24 cellular contexts compared by ENCODE assay signal in the genomic region with DNA sequence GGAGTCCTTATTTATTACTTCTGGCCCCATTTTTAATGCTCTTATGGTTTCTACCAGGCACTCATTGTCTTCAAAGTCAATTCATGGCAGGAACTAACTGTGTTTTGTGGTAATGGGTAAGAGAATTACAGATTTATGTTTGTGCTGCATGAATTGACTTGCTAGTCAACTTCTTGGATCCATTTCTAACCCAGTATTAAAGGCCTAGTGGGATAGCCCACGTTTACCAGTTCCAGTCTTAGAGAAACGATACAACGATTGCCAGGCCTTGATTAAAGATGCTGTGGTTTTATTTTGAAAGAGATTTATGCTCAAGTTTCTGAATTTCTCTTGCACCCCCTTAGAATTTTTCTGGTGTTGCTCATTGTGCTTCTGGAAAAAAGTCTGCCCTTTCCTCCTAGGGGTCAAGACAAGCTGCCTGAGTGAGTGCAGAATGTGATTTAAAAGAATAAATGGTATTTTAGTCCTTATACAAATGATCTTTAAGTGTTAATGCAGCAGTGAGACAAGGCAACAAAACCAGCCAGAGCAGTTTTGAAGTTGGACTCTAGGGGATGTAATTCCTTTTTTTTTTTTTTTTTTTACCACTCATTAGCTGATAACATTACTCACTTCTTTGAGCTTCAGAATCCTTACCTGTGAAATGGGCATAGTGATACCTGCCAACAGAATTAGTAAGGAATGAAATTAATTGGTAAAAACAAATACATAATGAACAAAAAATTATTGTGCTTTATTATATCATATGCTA.
DNase-seq lines count a peak whose midpoint lies in the region; ATAC-seq and TF ChIP-seq lines count a peak whose summit lies in the region.
"Had no signal": no experiment of that assay in that cellular context is flagged by ENCODE, and none has a peak within 500 bp of the region (broad histone marks: within the 10 kb centered on the region; RNA-seq: fewer than 3 reads in every experiment).

No MANE protein-coding gene starts in this region.

- dilution Hi-C loops in mammary epithelial cell (cut with HindIII; ENCODE audit: low sequenced_read_pairs) = no loop called here

- H2BK15ac ChIP-seq in H9 (ENCODE audit: low read depth, low read length) = no peak overlapping the region

- H3K4ac ChIP-seq in H9 (ENCODE audit: low read depth, low read length) = no peak overlapping the region

- no peak overlapping the region for H3K14ac ChIP-seq in H9 (ENCODE audit: insufficient read depth, low read length)

- no peak overlapping the region for H2BK20ac ChIP-seq in H9 (ENCODE audit: low read depth, low read length, poor library complexity, severe bottlenecking)

- H3K27me3 Mint-ChIP-seq in H9 (ENCODE audit: low read depth) = peaks cover 2% of the 10 kb centered on the region; the same call in 1 of the 2 replicates
- no peaks in the 10 kb centered on the region for H3K27me3 Mint-ChIP-seq in activated CD8-positive, alpha-beta T cell treated with anti-CD3 and anti-CD28 coated beads, Interleukin-2, amount 10 ng/mL, durations not matched to agents 7 days and 5 days (ENCODE audit: low read depth)
- H3K27me3 Mint-ChIP-seq: activated naive CD8-positive, alpha-beta T cell treated with anti-CD3 and anti-CD28 coated beads, Interleukin-2, amount 10 ng/mL, durations not matched to agents 7 days and 5 days had no signal

- peak overlapping the region; percentile 71 to 89 (median 86); a peak in 6 of 7 replicates for H3K27ac Mint-ChIP-seq in H9
- H3K27ac Mint-ChIP-seq in activated CD8-positive, alpha-beta T cell treated with anti-CD3 and anti-CD28 coated beads, Interleukin-2, amount 10 ng/mL, durations not matched to agents 7 days and 5 days = peak overlapping the region; percentile 26

- H3K4me1 ChIP-seq in H9 (ENCODE audit: insufficient read depth, low read length) (peaks cover 6% of the 10 kb centered on the region; the same call in 1 of the 2 replicates), mammary epithelial cell (ENCODE audit: insufficient read depth, low read length) (no peaks in the 10 kb centered on the region)
- H3K4me1 ChIP-seq: breast epithelium, SJSA1, thyroid gland had no signal

- no peak for ATAC-seq in activated CD8-positive, alpha-beta T cell treated with anti-CD3 and anti-CD28 coated beads, Interleukin-2, amount 10 ng/mL, durations not matched to agents 7 days and 5 days
- ATAC-seq: Panc1; stimulated activated naive CD8-positive, alpha-beta T cell treated with anti-CD3 and anti-CD28 coated beads, Interleukin-15, Interleukin-2, amounts not matched to agents 100 U/mL and 50 U/mL, for 24 hours had no signal

- H3K23me2 ChIP-seq in H9 (ENCODE audit: insufficient read length, low read depth, low read length, poor library complexity, severe bottlenecking) = no peaks in the 10 kb centered on the region

- H3K23ac ChIP-seq in H9 (ENCODE audit: insufficient read length, low read depth, low read length) = no peak overlapping the region

- H3K4me3 ChIP-seq in fibroblast of mammary gland (ENCODE audit: control insufficient read depth, low read depth, low read length) (no peak overlapping the region), mammary epithelial cell (replicated peaks in 1 of 3; ENCODE audit: insufficient read depth in 1 of 3, low read depth in 2 of 3, low read length in 3 of 3) (no peak overlapping the region)
- H3K4me3 ChIP-seq: breast epithelium, coronary artery, SJSA1, thyroid gland had no signal

- intact Hi-C loops in mammary epithelial cell (cut with micrococcal nuclease) = no loop called here

- H3K79me2 ChIP-seq in H9 (ENCODE audit: insufficient read depth, low read length) = no peaks in the 10 kb centered on the region
- H3K79me2 ChIP-seq in mammary epithelial cell (ENCODE audit: insufficient read depth, low read length) = no peaks in the 10 kb centered on the region

- H2AK5ac ChIP-seq in H9 (ENCODE audit: insufficient read length, low read length) = no peak overlapping the region

- CTCF ChIA-PET in activated CD8-positive, alpha-beta T cell treated with anti-CD3 and anti-CD28 coated beads, Interleukin-2, amount 10 ng/mL, durations not matched to agents 7 days and 5 days (lab: Charles Lee) = interaction anchor here (1.0 to 1.7 kb wide), 5 partner anchors 8 to 119 kb away, joined by 3 to 5 read pairs (median 3); no protein-coding TSS in a partner anchor
- CTCF ChIA-PET in mammary epithelial cell (lab: Charles Lee; ENCODE audit: low non-redundant PET) = no interaction called here

- H3K9ac ChIP-seq in H9 (ENCODE audit: extremely low read depth, insufficient read length, low read length) (no peak overlapping the region), mammary epithelial cell (ENCODE audit: insufficient read depth, low read length) (no peak overlapping the region)

- H3K4me2 ChIP-seq in H9 (ENCODE audit: insufficient read depth, insufficient read length, low read length) (no peak overlapping the region), mammary epithelial cell (ENCODE audit: insufficient read depth, low read depth, low read length) (no peak overlapping the region)

- no peak overlapping the region for H2BK12ac ChIP-seq in H9 (ENCODE audit: insufficient read length, low read depth, low read length)

- H3K9me3 ChIP-seq in H9 (ENCODE audit: control insufficient read depth, low read depth, low read length) (no peaks in the 10 kb centered on the region), mammary epithelial cell (replicated peaks; ENCODE audit: insufficient read depth, low read length) (no peaks in the 10 kb centered on the region)
- H3K9me3 ChIP-seq: neutrophil, SJSA1, thyroid gland had no signal

- no peaks in the 10 kb centered on the region for H3K36me3 ChIP-seq in mammary epithelial cell (ENCODE audit: insufficient read depth, low read length)
- H3K36me3 ChIP-seq: breast epithelium, SJSA1, thyroid gland had no signal

- in situ Hi-C loops in mammary epithelial cell (cut with MboI; ENCODE audit: low sequenced_read_pairs in 2 of 2) = loop anchor here in 1 of 2 donors (25.0 kb wide), 1 partner anchor 193 kb away; no protein-coding TSS in a partner anchor

- no peaks in the 10 kb centered on the region for H3K79me1 ChIP-seq in H9 (ENCODE audit: insufficient read depth, low read depth, low read length, poor library complexity, severe bottlenecking)

- H3K36me3 Mint-ChIP-seq in H9 (ENCODE audit: insufficient read depth in 1 of 3, low read depth in 3 of 3) = peaks cover 0 to 35% (median 3%) of the 10 kb centered on the region in 3 experiments; a peak in 3 of 7 replicates
- peaks cover 81% of the 10 kb centered on the region for H3K36me3 Mint-ChIP-seq in activated CD8-positive, alpha-beta T cell treated with anti-CD3 and anti-CD28 coated beads, Interleukin-2, amount 10 ng/mL, durations not matched to agents 7 days and 5 days (ENCODE audit: low read depth)

- H4K91ac ChIP-seq in H9 (ENCODE audit: insufficient read length, low read depth, low read length) = no peak overlapping the region

- no peaks in the 10 kb centered on the region for H4K20me1 ChIP-seq in H9 (ENCODE audit: control insufficient read depth, insufficient read depth, insufficient read length)
- no peaks in the 10 kb centered on the region for H4K20me1 ChIP-seq in mammary epithelial cell (ENCODE audit: insufficient read depth, low read length)

- no peak overlapping the region for H3T11ph ChIP-seq in H9 (ENCODE audit: low read length)

- H4K8ac ChIP-seq in H9 (replicated peaks; ENCODE audit: insufficient read length, low read depth, low read length) = no peak overlapping the region

- H3K4me1 Mint-ChIP-seq in H9 = peaks cover 23 to 28% of the 10 kb centered on the region in 2 experiments
- peaks cover 40% of the 10 kb centered on the region for H3K4me1 Mint-ChIP-seq in activated CD8-positive, alpha-beta T cell treated with anti-CD3 and anti-CD28 coated beads, Interleukin-2, amount 10 ng/mL, durations not matched to agents 7 days and 5 days (ENCODE audit: low read depth)

- H3K56ac ChIP-seq in H9 (ENCODE audit: insufficient read length, low read depth, low read length) = no peak overlapping the region

- DNase-seq in H9 (no peak), fibroblast of mammary gland (ENCODE audit: low read depth) (no peak), renal cortical epithelial cell (ENCODE audit: low read depth) (peak; percentile 35), mammary epithelial cell (no peak), ureter (ENCODE audit: low spot score) (no peak), HuH-7.5 (ENCODE audit: low spot score) (no peak)
- no peak for DNase-seq in activated CD8-positive, alpha-beta T cell treated with anti-CD3 and anti-CD28 coated beads, Interleukin-2, amount 10 ng/mL, durations not matched to agents 7 days and 5 days
- DNase-seq: activated CD4-positive, alpha-beta T cell treated with anti-CD3 and anti-CD28 coated beads for 48 hours; activated naive CD8-positive, alpha-beta T cell treated with anti-CD3 and anti-CD28 coated beads, Interleukin-2, amount 10 ng/mL, durations not matched to agents 7 days and 5 days; midbrain; MM.1S; NCI-H1436 treated with DMSO at 0.1 percent for 48 hours; NCI-H510A treated with DMSO at 0.1 percent for 48 hours; retina; stimulated activated CD4-positive, alpha-beta T cell treated with anti-CD3 and anti-CD28 coated beads, Interleukin-4, amount 100 ng/mL, for 24 hours; stimulated activated naive CD8-positive, alpha-beta T cell treated with anti-CD3 and anti-CD28 coated beads, Interleukin-15, Interleukin-2, amounts not matched to agents 100 U/mL and 50 U/mL, for 24 hours; thyroid gland had no signal

- no peak overlapping the region for H3K18ac ChIP-seq in H9 (ENCODE audit: insufficient read length, low read depth, low read length)

- peaks cover 9 to 10% of the 10 kb centered on the region in 2 experiments for H3K9me3 Mint-ChIP-seq in H9
- peaks cover 26% of the 10 kb centered on the region for H3K9me3 Mint-ChIP-seq in activated CD8-positive, alpha-beta T cell treated with anti-CD3 and anti-CD28 coated beads, Interleukin-2, amount 10 ng/mL, durations not matched to agents 7 days and 5 days (ENCODE audit: insufficient read depth)

- no peak overlapping the region for H2BK120ac ChIP-seq in H9 (ENCODE audit: low read depth, low read length, poor library complexity, severe bottlenecking)

- POLR2A ChIA-PET in activated CD8-positive, alpha-beta T cell treated with anti-CD3 and anti-CD28 coated beads, Interleukin-2, amount 10 ng/mL, durations not matched to agents 7 days and 5 days (lab: Charles Lee) = interaction anchor here (1.0 kb wide), 1 partner anchor 8 kb away, joined by 3 read pairs; no protein-coding TSS in a partner anchor

- no peak overlapping the region for H3K27ac ChIP-seq in H9 (ENCODE audit: insufficient read length, low read depth, low read length)
- H3K27ac ChIP-seq in mammary epithelial cell (ENCODE audit: insufficient read depth, low read depth, low read length) = no peak overlapping the region
- H3K27ac ChIP-seq: breast epithelium, coronary artery, HL-60, neutrophil, SJSA1, thyroid gland had no signal

- no peaks in the 10 kb centered on the region for H3K27me3 ChIP-seq in H9 (ENCODE audit: insufficient read depth, low read length)
- no peaks in the 10 kb centered on the region for H3K27me3 ChIP-seq in mammary epithelial cell (ENCODE audit: insufficient read depth, low read length)
- H3K27me3 ChIP-seq: breast epithelium, neutrophil, SJSA1, thyroid gland had no signal

- H2BK5ac ChIP-seq in H9 (ENCODE audit: insufficient read length, low read length) = no peak overlapping the region

- no peak overlapping the region for H4K5ac ChIP-seq in H9 (ENCODE audit: insufficient read length, low read depth, low read length)

- no peak overlapping the region for H2AFZ ChIP-seq in H9 (ENCODE audit: low read length)
- no peak overlapping the region for H2AFZ ChIP-seq in mammary epithelial cell (ENCODE audit: low read depth, low read length)

- no TSS peak for BruUV-seq in mammary epithelial cell (replicated peaks; lab: Mats Ljungman, UMichigan)

- TF ChIP-seq CTCF in H9 (conservative IDR thresholded peaks at IDR 0.05) (peak; percentile 28; the same call in 1 of the 3 replicates), fibroblast of mammary gland (conservative IDR thresholded peaks at IDR 0.05; ENCODE audit: control insufficient read depth, insufficient read depth, low read depth, low read length) (peak; percentile 9), mammary epithelial cell (conservative IDR thresholded peaks at IDR 0.05 in 1 of 2, IDR thresholded peaks at IDR 0.05 in 1 of 2; ENCODE audit: extremely low read depth in 1 of 2, insufficient read depth in 1 of 2, low read depth in 1 of 2, low read length in 2 of 2) (no peak)

- no peak overlapping the region for H3K4me3 Mint-ChIP-seq in H9
- no peak overlapping the region for H3K4me3 Mint-ChIP-seq in activated CD8-positive, alpha-beta T cell treated with anti-CD3 and anti-CD28 coated beads, Interleukin-2, amount 10 ng/mL, durations not matched to agents 7 days and 5 days
- H3K4me3 Mint-ChIP-seq: activated naive CD8-positive, alpha-beta T cell treated with anti-CD3 and anti-CD28 coated beads, Interleukin-2, amount 10 ng/mL, durations not matched to agents 7 days and 5 days; T-helper 1 cell treated with Interleukin-12 subunit alpha and Interleukin-12 subunit beta and Interleukin-4 antibody, amounts not matched to agents 30 μg/mL and 1 μg/mL, for 36 hours had no signal

- no CpG with 5 or more reads among the region's 3 CpGs for WGBS in H9 (ENCODE audit: extremely low coverage, insufficient read length, low lambda C conversion rate)
- 21% methylated on average over 3 of the region's 3 CpGs for WGBS in mammary epithelial cell (ENCODE audit: low coverage, missing lambda C conversion rate)

Comparison
In these comparisons a context has a peak if more than half of its experiments do, and no peak if none do; other contexts are left out.
1. CTCF ChIP-seq: peak in H9 (single experiment) and fibroblast of mammary gland (single experiment); none in mammary epithelial cell (0 of 2).